Comparison of ENCODE assay signal across 22 cellular contexts in the genomic region with DNA sequence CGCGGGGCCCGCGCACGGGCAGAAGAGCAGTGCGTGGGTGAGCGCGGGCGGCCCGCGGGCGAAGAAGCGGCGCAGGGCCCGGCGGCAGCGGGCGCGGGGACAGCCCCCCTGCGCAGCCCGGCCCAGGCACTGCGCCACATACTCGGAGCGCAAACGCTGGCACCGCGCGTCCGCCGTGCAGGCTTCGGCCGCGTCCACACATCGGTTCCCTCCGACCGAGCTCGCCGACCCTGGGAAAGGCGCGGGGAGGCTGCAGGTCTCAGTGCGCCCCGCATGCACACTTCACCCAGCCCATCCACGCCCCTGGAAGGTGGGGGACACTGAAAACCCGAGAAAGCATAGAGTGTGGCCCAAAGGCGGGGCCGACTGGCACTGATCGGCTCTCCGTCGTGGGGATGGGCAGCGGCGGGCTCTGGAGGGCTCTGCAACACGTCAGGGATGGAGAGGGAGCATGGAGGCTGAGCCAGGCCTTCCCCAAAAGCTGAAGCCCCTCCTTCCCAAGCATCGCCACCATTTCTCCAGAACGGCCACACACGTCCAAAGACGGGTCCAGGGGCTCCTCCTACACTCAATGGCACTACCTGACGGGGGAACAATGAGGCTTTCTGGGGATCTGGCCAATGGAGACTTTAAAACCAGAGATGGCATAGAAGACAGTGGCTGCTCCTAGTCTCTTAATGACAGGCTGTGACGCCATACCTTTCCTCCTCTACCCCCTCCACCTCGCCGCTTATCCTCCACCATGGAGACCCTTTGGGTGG. TPM values are rescaled to one million over a fixed set of nuclear protein-coding genes. Genes with fewer than 3 reads are reported as not detected.
A peak's percentile ranks its signal among the peaks of the same experiment; 100 is the strongest.
DNase-seq lines count a peak whose midpoint lies in the region; ATAC-seq and TF ChIP-seq lines count a peak whose summit lies in the region.
"Had no signal": no experiment of that assay in that cellular context is flagged by ENCODE, and none has a peak within 500 bp of the region (broad histone marks: within the 10 kb centered on the region; RNA-seq: fewer than 3 reads in every experiment).

No MANE protein-coding gene starts in this region.

- H3K4me3 ChIP-seq in SK-N-SH (ENCODE audit: low read depth in 2 of 2, low read length in 1 of 2) (no peak overlapping the region), HUES6 (ENCODE audit: low read depth, low read length) (peak overlapping the region; percentile 50), gastroesophageal sphincter (peak overlapping the region in 1 of 2 donors; percentile 41), sigmoid colon (peak overlapping the region in 3 of 4 donors; percentile 16 to 41 (median 36))
- H3K4me3 ChIP-seq: adrenal gland had no signal

- whole genome bisulfite sequencing in SK-N-SH (ENCODE audit: low lambda C conversion rate): 19% methylated on average over 28 of the region's 60 CpGs
- 77 to 81% methylated on average over 3 to 4 of the region's 60 CpGs for WGBS in gastroesophageal sphincter (ENCODE audit: low coverage in 1 of 2), 2 donors
- WGBS in sigmoid colon, 2 donors: 15 to 17% methylated on average over 60 of the region's 60 CpGs

- CTCF ChIA-PET in SK-N-SH (lab: Yijun Ruan, JAX): interaction anchor here (0.8 to 2.2 kb wide), 5 partner anchors 9 to 126 kb away, joined by 3 to 7 read pairs (median 4); no protein-coding TSS in a partner anchor

- H3K27ac ChIP-seq in SK-N-SH (ENCODE audit: low read depth in 2 of 2, low read length in 1 of 2) (no peak overlapping the region), HUES6 (ENCODE audit: low read depth, low read length) (no peak overlapping the region), gastroesophageal sphincter (no peak overlapping the region), sigmoid colon (no peak overlapping the region)
- H3K27ac ChIP-seq: adrenal gland, transverse colon had no signal

- POLR2A ChIA-PET in SK-N-SH (lab: Yijun Ruan, JAX): interaction anchor here (0.6 kb wide), 1 partner anchor 59 kb away, joined by 7 read pairs; no protein-coding TSS in a partner anchor

- no peak overlapping the region for H3K9ac ChIP-seq in SK-N-SH
- no peak overlapping the region for H3K9ac ChIP-seq in HUES6 (ENCODE audit: low read length)

- no peak for TF ChIP-seq CTCF in SK-N-SH (IDR thresholded peaks at IDR 0.05)
- TF ChIP-seq CTCF in gastroesophageal sphincter (IDR thresholded peaks at IDR 0.05): no peak
- no peak for TF ChIP-seq CTCF in sigmoid colon (IDR thresholded peaks at IDR 0.05)

- intact Hi-C loops in sigmoid colon (cut with DNase I): no loop called here

- peak; percentile 50 for DNase-seq in SK-N-SH
- peak; percentile 52 for DNase-seq in sigmoid colon
- no peak for DNase-seq in anterior cingulate cortex (lab: John Stamatoyannopoulos, UW)
- DNase-seq: activated CD4-positive, alpha-beta T cell treated with anti-CD3 and anti-CD28 coated beads for 4 hours; CD8-positive, alpha-beta memory T cell; cerebellar nuclear complex; KBM-7; NCI-H1092; NCI-H2171; stimulated activated CD4-positive, alpha-beta T cell treated with anti-CD3 and anti-CD28 coated beads, Interleukin-4, amount 100 ng/mL, for 24 hours; T-helper 9 cell; transverse colon had no signal

- TF ChIP-seq POLR2A in gastroesophageal sphincter (IDR thresholded peaks at IDR 0.05) (no peak), sigmoid colon (IDR thresholded peaks at IDR 0.05) (no peak)

- no peaks in the 10 kb centered on the region for H3K9me2 ChIP-seq in SK-N-SH

- H3K79me2 ChIP-seq in SK-N-SH (ENCODE audit: insufficient read depth): no peaks in the 10 kb centered on the region

- no peaks in the 10 kb centered on the region for H4K20me1 ChIP-seq in SK-N-SH (ENCODE audit: insufficient read depth)

- H3K9me3 ChIP-seq in SK-N-SH (no peaks in the 10 kb centered on the region), HUES6 (ENCODE audit: control insufficient read depth, insufficient read depth, low read depth, low read length) (no peaks in the 10 kb centered on the region), gastroesophageal sphincter (no peaks in the 10 kb centered on the region), sigmoid colon (no peaks in the 10 kb centered on the region)
- H3K9me3 ChIP-seq: adrenal gland, transverse colon had no signal

- TF ChIP-seq RAD21 in SK-N-SH (IDR thresholded peaks at IDR 0.05; ENCODE audit: low read length): no peak

- H2AFZ ChIP-seq in SK-N-SH (ENCODE audit: low read depth): no peak overlapping the region

- TF ChIP-seq EP300 in SK-N-SH (IDR thresholded peaks at IDR 0.05; ENCODE audit: borderline replicate concordance in 1 of 2, low read depth in 1 of 2, low read length in 1 of 2) (no peak), gastroesophageal sphincter (IDR thresholded peaks at IDR 0.05) (no peak), sigmoid colon (IDR thresholded peaks at IDR 0.05) (no peak)

- H3K4me2 ChIP-seq in SK-N-SH: no peak overlapping the region

- H3F3A ChIP-seq in SK-N-SH (replicated peaks; ENCODE audit: insufficient read depth): no peaks in the 10 kb centered on the region

- H3K27me3 ChIP-seq in SK-N-SH (ENCODE audit: insufficient read depth) (peaks cover 41% of the 10 kb centered on the region), HUES6 (ENCODE audit: control insufficient read depth, insufficient read depth, low read length) (peaks cover 47% of the 10 kb centered on the region), gastroesophageal sphincter (peaks cover 62% of the 10 kb centered on the region), sigmoid colon (peaks cover 13 to 38% (median 25%) of the 10 kb centered on the region in 3 donors)

- no peak for ATAC-seq in SK-N-SH treated with all-trans-retinoic acid at 6 μM for 48 hours
- ATAC-seq in gastroesophageal sphincter: peak; percentile 32
- ATAC-seq in GM19455 (IDR thresholded peaks at IDR 0.05; ENCODE audit: unreplicated experiment): no peak
- ATAC-seq in GM21526 (IDR thresholded peaks at IDR 0.05; ENCODE audit: low FRiP score, unreplicated experiment): no peak

- H3K4me1 ChIP-seq in SK-N-SH (ENCODE audit: control insufficient read depth in 1 of 2, insufficient read depth in 2 of 2, low read depth in 1 of 2, low read length in 1 of 2): peaks cover 0 to 4% of the 10 kb centered on the region in 2 experiments; a peak in 1 of 4 replicates
- peaks cover 10% of the 10 kb centered on the region for H3K4me1 ChIP-seq in HUES6 (ENCODE audit: control insufficient read depth, insufficient read depth, low read length)
- peaks cover 0 to 14% (median 3%) of the 10 kb centered on the region in 3 donors for H3K4me1 ChIP-seq in gastroesophageal sphincter
- peaks cover 0 to 17% (median 15%) of the 10 kb centered on the region in 4 donors for H3K4me1 ChIP-seq in sigmoid colon
- H3K4me1 ChIP-seq: adrenal gland had no signal

- no peaks in the 10 kb centered on the region for H3K36me3 ChIP-seq in SK-N-SH (replicated peaks in 1 of 2; ENCODE audit: control insufficient read depth in 1 of 2, insufficient read depth in 2 of 2, low read length in 1 of 2)
- no peaks in the 10 kb centered on the region for H3K36me3 ChIP-seq in HUES6 (ENCODE audit: control insufficient read depth, insufficient read depth, low read length)
- no peaks in the 10 kb centered on the region for H3K36me3 ChIP-seq in gastroesophageal sphincter
- H3K36me3 ChIP-seq in sigmoid colon: no peaks in the 10 kb centered on the region
- H3K36me3 ChIP-seq: adrenal gland, transverse colon had no signal

TF ChIP-seq in SK-N-SH, 30 proteins besides CTCF, POLR2A, EP300 and RAD21 (continues in another document):
- TF ChIP-seq NRF1 (IDR thresholded peaks at IDR 0.05; ENCODE audit: low read depth, low read length): no peak

TF ChIP-seq in SK-N-SH treated with all-trans-retinoic acid at 6 μM for 48 hours, 23 proteins besides CTCF, POLR2A, EP300 and RAD21:
- TF ChIP-seq ZNF70 (CRISPR knock-in tag; IDR thresholded peaks at IDR 0.05): no peak

RNA-seq across cellular contexts. Expression of a gene that starts 2.0 kb away (rescaled TPM):
- polyA plus RNA-seq in SK-N-SH (2012; rRNA removed): not detected in 2 replicates
- polyA plus RNA-seq in SK-N-SH (2012; cell fraction: cytosol; rRNA removed): not detected in 2 replicates
- polyA plus RNA-seq in SK-N-SH (2012; cell fraction: nucleus; rRNA removed): not detected in 2 replicates
- not detected for total RNA-seq in gastroesophageal sphincter
- total RNA-seq in sigmoid colon: not detected
- polyA plus RNA-seq in sigmoid colon: not detected
- total RNA-seq: adrenal gland; CD8-positive, alpha-beta memory T cell; frontal cortex; G401; mononuclear cell; omental fat pad; transverse colon had no signal
- polyA plus RNA-seq: adrenal gland; CD8-positive, alpha-beta memory T cell had no signal

RNA-seq across cellular contexts. Expression of a gene that starts 20.6 kb away (rescaled TPM):
- polyA plus RNA-seq in SK-N-SH (2012; rRNA removed): 4.8 and 5.0 TPM in 2 replicates
- polyA plus RNA-seq in SK-N-SH (2012; cell fraction: cytosol; rRNA removed): 0.53 and 0.87 TPM in 2 replicates
- 33.0 and 43.2 TPM in 2 replicates for polyA plus RNA-seq in SK-N-SH (2012; cell fraction: nucleus; rRNA removed)
- total RNA-seq in gastroesophageal sphincter: 100 to 1,000 TPM in 1 of 4 donors, 10 to 100 TPM in 3; 15.9 to 105 (median 70.1) TPM
- 100 to 1,000 TPM in 2 of 4 donors, 10 to 100 TPM in 2; 49.9 to 484 (median 103) TPM for total RNA-seq in sigmoid colon
- 10 to 100 TPM in 1 of 3 donors, 1 to 10 TPM in 1, under 1 TPM in 1; 0.69 to 12.3 (median 5.4) TPM for polyA plus RNA-seq in sigmoid colon
- total RNA-seq: CD8-positive, alpha-beta memory T cell; G401 had no signal
- polyA plus RNA-seq: CD8-positive, alpha-beta memory T cell had no signal

RNA-seq across cellular contexts. Expression of a gene that starts 51.2 kb away (rescaled TPM):
- polyA plus RNA-seq in SK-N-SH (2012; rRNA removed) (not detected in 2 replicates), sigmoid colon (1 to 10 TPM; 2.4 to 6.9 (median 5.3) TPM)
- not detected in 2 replicates for polyA plus RNA-seq in SK-N-SH (2012; cell fraction: cytosol; rRNA removed)
- polyA plus RNA-seq in SK-N-SH (2012; cell fraction: nucleus; rRNA removed): 0.01 TPM in 2 replicates
- total RNA-seq in gastroesophageal sphincter (10 to 100 TPM; 10.1 to 17.2 (median 11.9) TPM), sigmoid colon (10 to 100 TPM in 3 of 4 donors, 1 to 10 TPM in 1; 9.9 to 17.1 (median 10.2) TPM)
- total RNA-seq: G401 had no signal
- polyA plus RNA-seq: CD8-positive, alpha-beta memory T cell had no signal

Comparison
In these comparisons a context has a peak if more than half of its experiments do, and no peak if none do; other contexts are left out.
1. DNase-seq: peak in SK-N-SH (single experiment) and sigmoid colon (single experiment); none in anterior cingulate cortex (0 of 58).
2. H3K4me3 ChIP-seq: peak in HUES6 (single experiment) and sigmoid colon (3 of 4); none in SK-N-SH (0 of 2).